ENCODE assay signal across 19 cellular contexts in the genomic region with DNA sequence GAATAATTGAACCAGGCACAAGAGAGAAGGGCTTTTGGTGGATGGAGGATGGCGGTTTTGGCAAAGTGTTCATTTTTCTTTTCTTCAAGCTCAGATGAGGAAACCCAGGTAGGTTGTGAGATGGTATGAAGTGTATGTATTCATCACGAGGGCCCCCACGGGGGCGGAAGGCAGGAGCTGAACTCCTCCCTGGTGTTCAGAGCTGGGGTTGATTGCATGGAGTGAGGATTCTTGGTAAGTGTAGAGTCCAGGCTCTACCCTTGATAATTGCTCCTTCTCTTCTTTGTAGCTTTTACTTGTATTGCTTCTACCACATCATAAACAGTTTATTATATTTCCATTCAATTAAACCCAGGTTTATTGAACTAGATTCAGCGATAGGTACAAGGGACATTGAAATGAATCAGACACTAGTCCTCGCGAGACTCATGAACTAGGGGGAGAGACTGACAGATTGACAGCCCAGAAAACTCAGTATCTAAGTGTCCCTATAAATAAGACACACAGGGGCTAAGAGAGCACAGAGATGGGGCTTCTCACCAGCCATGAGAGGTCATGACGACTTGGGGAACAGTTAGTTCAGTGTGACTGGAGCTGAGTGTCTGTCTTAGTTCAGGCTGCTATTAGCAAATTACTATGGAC.
"Had no signal": no experiment of that assay in that cellular context is flagged by ENCODE, and none has a peak within 500 bp of the region (broad histone marks: within the 10 kb centered on the region; RNA-seq: fewer than 3 reads in every experiment).

No MANE protein-coding gene starts in this region.

- H3K9ac ChIP-seq: KMS-11 had no signal

- FAIRE-seq: HTR-8/SVneo, K562 had no signal

- H3K4me1 ChIP-seq: SJCRH30 had no signal

- H3K27ac ChIP-seq: HL-60, KMS-11, RWPE1, SJCRH30 had no signal

- H3K27me3 ChIP-seq: SJCRH30 had no signal

- DNase-seq: MV-4-11, NCI-H1048, NCI-H1105, NCI-H1417, NCI-H1436 treated with DMSO at 0.1 percent for 48 hours, NCI-H1694, NCI-H187 treated with DMSO at 0.1 percent for 48 hours, NCI-H2029 treated with DMSO at 0.1 percent for 48 hours, NCI-H2171 treated with DMSO at 0.1 percent for 48 hours, NCI-H524, NCI-H526 treated with DMSO at 0.1 percent for 48 hours, NCI-H748 treated with DMSO at 0.1 percent for 48 hours, SHP77 treated with DMSO at 0.1 percent for 48 hours, SJCRH30 had no signal

- ATAC-seq: K562 had no signal

- H3K4me3 ChIP-seq: K562, SJCRH30 had no signal

- H3K9me3 ChIP-seq: SJCRH30 had no signal

- H3K36me3 ChIP-seq: SJCRH30 had no signal
